Comparison of ENCODE assay signal across 10 cellular contexts in the genomic region with DNA sequence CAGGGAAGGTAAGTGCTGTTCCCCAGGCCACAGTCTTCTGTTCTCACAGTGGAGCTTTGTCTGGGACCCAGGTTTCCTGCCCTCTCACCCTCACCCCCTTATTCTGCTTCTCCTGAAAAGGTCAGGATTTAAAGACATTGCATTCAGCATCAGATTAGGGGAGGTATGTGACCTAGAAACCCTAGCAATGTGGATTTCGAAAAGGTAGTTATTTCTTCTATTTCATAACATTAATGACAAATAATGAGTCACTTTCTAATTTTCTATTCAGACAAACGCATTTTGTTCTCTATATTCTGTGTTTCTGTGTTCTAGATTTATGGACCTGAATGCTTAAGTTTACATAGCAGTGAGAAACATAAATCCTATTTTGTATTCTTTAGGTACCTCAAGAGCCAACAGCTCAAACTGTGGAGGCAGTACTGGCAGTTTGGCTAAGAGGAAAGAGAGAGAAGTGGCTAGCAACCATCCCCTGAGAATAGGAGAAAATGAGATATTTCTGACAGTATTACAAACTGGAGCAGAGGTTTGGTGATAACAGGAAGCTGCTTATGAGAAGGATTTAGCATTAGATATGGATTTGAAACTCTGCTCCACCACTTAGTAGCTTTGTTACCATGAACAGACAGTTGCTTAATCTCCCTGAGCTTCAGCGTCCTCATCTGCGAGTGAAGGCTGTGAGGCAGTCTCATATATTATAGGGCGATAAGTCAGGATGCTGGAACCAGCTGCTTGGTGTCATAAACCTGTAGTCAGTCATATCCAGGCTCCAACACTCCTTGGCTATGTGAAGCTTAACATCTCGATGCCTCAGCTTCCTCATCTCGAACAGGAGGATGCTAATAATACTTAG. TPM values are rescaled to one million over a fixed set of nuclear protein-coding genes. Genes with fewer than 3 reads are reported as not detected.
A peak's percentile ranks its signal among the peaks of the same experiment; 100 is the strongest.
DNase-seq lines count a peak whose midpoint lies in the region; ATAC-seq and TF ChIP-seq lines count a peak whose summit lies in the region.
"Had no signal": no experiment of that assay in that cellular context is flagged by ENCODE, and none has a peak within 500 bp of the region (broad histone marks: within the 10 kb centered on the region; RNA-seq: fewer than 3 reads in every experiment).

No MANE protein-coding gene starts in this region.

- no peaks in the 10 kb centered on the region for H3K27me3 Mint-ChIP-seq in activated CD4-positive, alpha-beta T cell treated with anti-CD3 and anti-CD28 coated beads for 36 hours

- H3K4me1 ChIP-seq in IMR-90 (ENCODE audit: control insufficient read depth, insufficient read depth, low read length) (peaks cover 15% of the 10 kb centered on the region), right cardiac atrium (ENCODE audit: control insufficient read depth, insufficient read depth, low read length) (peaks cover 9% of the 10 kb centered on the region), upper lobe of right lung (peaks cover 34% of the 10 kb centered on the region)

- H4K91ac ChIP-seq in IMR-90 (ENCODE audit: insufficient read depth, low read depth, low read length) = 0 out of 2 replicates have a peak overlapping the region, but pooled peaks have one; percentile 72

- H3K56ac ChIP-seq in IMR-90 (ENCODE audit: extremely low read depth, insufficient read depth, low read length) = no peak overlapping the region

- CTCF ChIA-PET in IMR-90 (lab: Yijun Ruan, JAX) = interaction anchor here (1.0 to 2.1 kb wide), 2 partner anchors 11 to 410 kb away, joined by 4 to 13 read pairs; no protein-coding TSS in a partner anchor
- CTCF ChIA-PET in activated CD4-positive, alpha-beta T cell treated with anti-CD3 and anti-CD28 coated beads for 36 hours (lab: Charles Lee) = interaction anchor here (0.7 to 2.7 kb wide), 4 partner anchors 16 to 169 kb away, joined by 3 to 6 read pairs (median 3); no protein-coding TSS in a partner anchor

- peak overlapping the region; percentile 87 for H2AK5ac ChIP-seq in IMR-90 (ENCODE audit: low read depth, low read length)

- peak overlapping the region; percentile 17 to 61; a peak in 3 of 4 replicates for H4K8ac ChIP-seq in IMR-90 (ENCODE audit: low read depth in 2 of 2, low read length in 2 of 2)

- H3K27ac ChIP-seq in IMR-90 (ENCODE audit: insufficient read depth, low read length) = peak overlapping the region; percentile 87
- peak overlapping the region; percentile 64 for H3K27ac ChIP-seq in right cardiac atrium (ENCODE audit: low read length)
- H3K27ac ChIP-seq in upper lobe of right lung = no peak overlapping the region

- peak overlapping the region; percentile 79 for H3K4ac ChIP-seq in IMR-90 (ENCODE audit: low read depth, low read length)

- H4K5ac ChIP-seq in IMR-90 (ENCODE audit: low read depth, low read length) = peak overlapping the region; percentile 56

- intact Hi-C loops in IMR-90 (cut with micrococcal nuclease) = no loop called here
- intact Hi-C loops in right cardiac atrium (cut with DNase I) = loop anchor here in 2 of 4 donors (10.0 kb wide), 1 partner anchor 70 kb away; no protein-coding TSS in a partner anchor
- intact Hi-C loops in upper lobe of right lung (cut with DNase I) = no loop called here
- intact Hi-C loops in activated CD4-positive, alpha-beta T cell treated with anti-CD3 and anti-CD28 coated beads for 36 hours (cut with DNase I, micrococcal nuclease) = no loop called here

- DNase-seq in IMR-90 (peak; percentile 36), astrocyte of the spinal cord (ENCODE audit: low read depth, low spot score) (peak; percentile 31), right cardiac atrium (no peak), upper lobe of right lung (no peak)
- no peak for DNase-seq in activated CD4-positive, alpha-beta T cell treated with anti-CD3 and anti-CD28 coated beads for 36 hours
- DNase-seq: GF-D8, NCI-H2107, T-helper 1 cell had no signal

- ATAC-seq in IMR-90 (ENCODE audit: low read depth) (peak; percentile 22), right cardiac atrium (peak; percentile 23 to 32), upper lobe of right lung (peak; percentile 13), GM18520 (IDR thresholded peaks at IDR 0.05; ENCODE audit: unreplicated experiment) (no peak), HG02852 (IDR thresholded peaks at IDR 0.05; ENCODE audit: unreplicated experiment) (no peak)
- no peak for ATAC-seq in activated CD4-positive, alpha-beta T cell treated with anti-CD3 and anti-CD28 coated beads for 36 hours

- TF ChIP-seq RAD21 in IMR-90 (IDR thresholded peaks at IDR 0.05; ENCODE audit: low read length) = no peak

- peak overlapping the region; percentile 33; the same call in 1 of the 2 replicates for H3K9ac ChIP-seq in IMR-90 (ENCODE audit: low read depth, low read length)

- H3K36me3 ChIP-seq in IMR-90 (ENCODE audit: control insufficient read depth, insufficient read depth, low read length) (no peaks in the 10 kb centered on the region), upper lobe of right lung (no peaks in the 10 kb centered on the region)

- H3K14ac ChIP-seq in IMR-90 (replicated peaks; ENCODE audit: low read depth, low read length) = peak overlapping the region; percentile 69

- peak overlapping the region; percentile 61 for H2BK20ac ChIP-seq in IMR-90 (ENCODE audit: low read depth, low read length)

- no TSS peak for BruUV-seq in IMR-90 (replicated peaks; lab: Mats Ljungman, UMichigan)

- peak overlapping the region; percentile 52 for H2BK15ac ChIP-seq in IMR-90 (ENCODE audit: low read depth, low read length)

- TF ChIP-seq POLR2A in IMR-90 (IDR thresholded peaks at IDR 0.05; ENCODE audit: low read depth, low read length) = no peak

- H2BK120ac ChIP-seq in IMR-90 (ENCODE audit: low read depth, low read length) = peak overlapping the region; percentile 78

- peak overlapping the region; percentile 82 for H3K18ac ChIP-seq in IMR-90 (ENCODE audit: low read depth, low read length)

- H3K23ac ChIP-seq in IMR-90 (ENCODE audit: low read depth, low read length) = peak overlapping the region; percentile 49

- dilution Hi-C loops in IMR-90 (cut with HindIII; ENCODE audit: low sequenced_read_pairs, unreplicated experiment) = no loop called here

- H4K20me1 ChIP-seq in IMR-90 (ENCODE audit: insufficient read depth, low read length) = 0 out of 2 replicates have a peak, but pooled peaks cover 2% of the 10 kb centered on the region

- no peak for TF ChIP-seq CTCF in IMR-90 (conservative IDR thresholded peaks at IDR 0.05; ENCODE audit: low read depth, low read length)
- TF ChIP-seq CTCF in astrocyte of the spinal cord (IDR thresholded peaks at IDR 0.05; ENCODE audit: low read depth, low read length) = no peak
- no peak for TF ChIP-seq CTCF in upper lobe of right lung (IDR thresholded peaks at IDR 0.05)

- peak overlapping the region; percentile 83 for H3K4me2 ChIP-seq in IMR-90 (ENCODE audit: low read depth, low read length)

- H3K9me1 ChIP-seq in IMR-90 (ENCODE audit: insufficient read depth, low read length) = peaks cover 10% of the 10 kb centered on the region

- WGBS in IMR-90 (ENCODE audit: extremely low coverage in 2 of 2, insufficient read length in 1 of 2), 2 experiments = 20% methylated on average over 2 of the region's 7 CpGs; no CpG with 5 or more reads in 1 of the 2 experiments
- 40% methylated on average over 7 of the region's 7 CpGs for WGBS in right cardiac atrium

- in situ Hi-C loops in IMR-90 (cut with MboI; ENCODE audit: low sequenced_read_pairs) = no loop called here
- in situ Hi-C loops in astrocyte of the spinal cord (cut with HindIII; ENCODE audit: low sequenced_read_pairs) = no loop called here

- POLR2A ChIA-PET in IMR-90 (lab: Charles Lee; ENCODE audit: unreplicated experiment) = interaction anchor here (0.6 kb wide), 1 partner anchor 172 kb away, joined by 4 read pairs; no protein-coding TSS in a partner anchor
- POLR2A ChIA-PET in activated CD4-positive, alpha-beta T cell treated with anti-CD3 and anti-CD28 coated beads for 36 hours (lab: Charles Lee) = no interaction called here

- H3K4me1 Mint-ChIP-seq in activated CD4-positive, alpha-beta T cell treated with anti-CD3 and anti-CD28 coated beads for 36 hours = no peaks in the 10 kb centered on the region

- peak overlapping the region; percentile 76 for H2BK5ac ChIP-seq in IMR-90 (ENCODE audit: low read depth, low read length, poor library complexity, severe bottlenecking)

- peaks cover 28 to 52% of the 10 kb centered on the region in 2 experiments for H3K79me1 ChIP-seq in IMR-90 (ENCODE audit: low read depth in 1 of 2, low read length in 2 of 2)

- no peak overlapping the region for H3K4me3 ChIP-seq in IMR-90 (ENCODE audit: insufficient read depth, low read depth, low read length)
- H3K4me3 ChIP-seq in astrocyte of the spinal cord (ENCODE audit: low read depth, low read length) = no peak overlapping the region
- H3K4me3 ChIP-seq in right cardiac atrium (ENCODE audit: low read length) = peak overlapping the region; percentile 8
- no peak overlapping the region for H3K4me3 ChIP-seq in upper lobe of right lung

- H3K9me3 ChIP-seq in IMR-90 (ENCODE audit: control insufficient read depth, insufficient read depth, low read length) = no peaks in the 10 kb centered on the region
- H3K9me3 ChIP-seq in right cardiac atrium (ENCODE audit: control insufficient read depth, low read length) = no peaks in the 10 kb centered on the region
- no peaks in the 10 kb centered on the region for H3K9me3 ChIP-seq in upper lobe of right lung

- H3K9me3 Mint-ChIP-seq in activated CD4-positive, alpha-beta T cell treated with anti-CD3 and anti-CD28 coated beads for 36 hours (ENCODE audit: low read depth) = no peaks in the 10 kb centered on the region

- H2AFZ ChIP-seq in IMR-90 (replicated peaks; ENCODE audit: low read length, poor library complexity) = peak overlapping the region; percentile 2

- H3K27me3 ChIP-seq in IMR-90 (ENCODE audit: control insufficient read depth, insufficient read depth, low read length) (no peaks in the 10 kb centered on the region), right cardiac atrium (ENCODE audit: control insufficient read depth, insufficient read depth) (no peaks in the 10 kb centered on the region), upper lobe of right lung (no peaks in the 10 kb centered on the region)

- H3K4me3 Mint-ChIP-seq in activated CD4-positive, alpha-beta T cell treated with anti-CD3 and anti-CD28 coated beads for 36 hours = no peak overlapping the region

- H2AK9ac ChIP-seq in IMR-90 (replicated peaks; ENCODE audit: low read depth, low read length, poor library complexity) = no peak overlapping the region

- H3K36me3 Mint-ChIP-seq in activated CD4-positive, alpha-beta T cell treated with anti-CD3 and anti-CD28 coated beads for 36 hours (ENCODE audit: low read depth) = no peaks in the 10 kb centered on the region

- H3K27ac Mint-ChIP-seq in activated CD4-positive, alpha-beta T cell treated with anti-CD3 and anti-CD28 coated beads for 36 hours = no peak overlapping the region

TF ChIP-seq in IMR-90, 13 proteins besides CTCF, POLR2A, EP300 and RAD21 (continues in another document):
- TF ChIP-seq CEBPB (IDR thresholded peaks at IDR 0.05; ENCODE audit: low read depth, low read length) = peak; percentile 71

RNA-seq across cellular contexts. Expression of a gene that starts 28.2 kb away (rescaled TPM):
- total RNA-seq in IMR-90 (2012; rRNA removed) (28.1 and 29.6 TPM in 2 replicates), right cardiac atrium (10 to 100 TPM; 55.4 to 93.1 (median 60.9) TPM), upper lobe of right lung (47.2 TPM)
- polyA plus RNA-seq in IMR-90 (2012; rRNA removed) (6.9 and 10.1 TPM in 2 replicates), right cardiac atrium (10.7 TPM)
- 2.2 and 3.0 TPM in 2 replicates for polyA plus RNA-seq in IMR-90 (2012; cell fraction: cytosol; rRNA removed)
- 1.0 and 9.0 TPM in 2 replicates for polyA plus RNA-seq in IMR-90 (2012; cell fraction: nucleus; rRNA removed; ENCODE audit: low replicate concordance)
- total RNA-seq in activated CD4-positive, alpha-beta T cell treated with anti-CD3 and anti-CD28 coated beads for 36 hours = under 1 TPM; 0.80 to 0.84 TPM

Comparison
In these comparisons a context has a peak if more than half of its experiments do, and no peak if none do; other contexts are left out.
1. ATAC-seq: peak in IMR-90 (single experiment), right cardiac atrium (2 of 2) and upper lobe of right lung (single experiment); none in activated CD4-positive, alpha-beta T cell treated with anti-CD3 and anti-CD28 coated beads for 36 hours (single experiment), GM18520 (single experiment) and HG02852 (single experiment).
2. DNase-seq: peak in IMR-90 (single experiment) and astrocyte of the spinal cord (single experiment); none in right cardiac atrium (0 of 3), upper lobe of right lung (single experiment) and activated CD4-positive, alpha-beta T cell treated with anti-CD3 and anti-CD28 coated beads for 36 hours (single experiment).
3. RNA of a gene that starts 28.2 kb away (total RNA-seq): 55.4 to 93.1 TPM in right cardiac atrium, 47.2 TPM in upper lobe of right lung (single experiment) and 28.1 to 29.6 TPM in IMR-90; 0.80 to 0.84 TPM in activated CD4-positive, alpha-beta T cell treated with anti-CD3 and anti-CD28 coated beads for 36 hours; every median in the first group is over 10 times any median in the second.